In the genomic region with DNA sequence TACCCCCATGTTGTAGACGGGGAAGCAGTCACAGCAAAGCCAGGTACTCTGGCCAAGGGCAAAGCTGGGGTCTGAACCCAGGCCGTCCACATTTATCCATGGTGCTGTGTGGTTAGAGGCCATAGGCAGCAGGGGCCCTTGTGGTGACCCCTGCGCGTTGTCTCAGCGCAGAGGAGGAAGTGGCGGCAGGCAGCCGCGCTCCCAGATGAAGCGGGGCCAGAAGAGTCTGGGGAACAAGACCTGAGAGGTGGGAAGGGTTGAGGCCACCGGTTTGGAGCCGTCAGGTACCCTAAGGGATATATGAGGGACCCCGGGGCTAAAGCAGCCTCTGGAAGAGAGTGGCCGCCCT, we compare ENCODE assay signal across 8 cellular contexts. TPM values are rescaled to one million over a fixed set of nuclear protein-coding genes. Genes with fewer than 3 reads are reported as not detected.
A peak's percentile ranks its signal among the peaks of the same experiment; 100 is the strongest.
DNase-seq lines count a peak whose midpoint lies in the region; ATAC-seq and TF ChIP-seq lines count a peak whose summit lies in the region.

No MANE protein-coding gene starts in this region.

- peak; percentile 56 for ATAC-seq in HG02678 (IDR thresholded peaks at IDR 0.05; ENCODE audit: unreplicated experiment)

- no peaks in the 10 kb centered on the region for H3K27me3 ChIP-seq in adrenal gland

- no peak for TF ChIP-seq CTCF in adrenal gland (IDR thresholded peaks at IDR 0.05)

- H3K36me3 ChIP-seq in adrenal gland (replicated peaks in 1 of 2): no peaks in the 10 kb centered on the region

- H3K4me3 ChIP-seq in adrenal gland (peak overlapping the region in 3 of 4 donors; percentile 63 to 88 (median 77)), iPS-18c (ENCODE audit: insufficient read depth, low read depth, low read length) (peak overlapping the region; percentile 85)

- peak; percentile 15 for DNase-seq in activated CD4-positive, alpha-beta T cell treated with anti-CD3 and anti-CD28 coated beads for 48 hours
- no peak for DNase-seq in activated CD4-positive, alpha-beta T cell treated with anti-CD3 and anti-CD28 coated beads, Interleukin-2, amount 50 U/mL, for 4 hours
- DNase-seq in NCI-H510A (lab: John Stamatoyannopoulos, UW): peak; percentile 25
- DNase-seq in adrenal gland: peak in 2 of 7 donors; percentile 16 to 18
- DNase-seq in stimulated activated CD8-positive, alpha-beta memory T cell treated with anti-CD3 and anti-CD28 coated beads, Interleukin-4, amount 100 ng/mL, for 48 hours: peak; percentile 33
- DNase-seq in NCI-H187 treated with DMSO at 0.1 percent for 48 hours (lab: John Stamatoyannopoulos, UW): no peak

- 22 to 37% (median 31%) methylated on average over 3 to 13 of the region's 13 CpGs for WGBS in adrenal gland, 4 donors

- no peaks in the 10 kb centered on the region for H3K9me3 ChIP-seq in adrenal gland (replicated peaks in 1 of 3)
- no peaks in the 10 kb centered on the region for H3K9me3 ChIP-seq in iPS-18c (ENCODE audit: control insufficient read depth, insufficient read depth, low read length)

- no peak overlapping the region for H3K27ac ChIP-seq in adrenal gland

- H3K4me1 ChIP-seq in adrenal gland (replicated peaks in 1 of 2): peaks cover 3 to 7% of the 10 kb centered on the region in 2 donors

- intact Hi-C loops in adrenal gland (cut with DNase I): no loop called here

- TF ChIP-seq POLR2A in adrenal gland (IDR thresholded peaks at IDR 0.05): no peak

RNA-seq across cellular contexts. Expression of gene ZNF396, which starts 0.8 kb away (rescaled TPM):
- 1 to 10 TPM in 7 of 8 donors, under 1 TPM in 1; 0.61 to 9.9 (median 4.5) TPM for total RNA-seq in adrenal gland
- polyA plus RNA-seq in adrenal gland: 1 to 10 TPM; 2.5 to 3.8 (median 3.3) TPM

RNA-seq across cellular contexts. Expression of gene ZNF24, which starts 32.1 kb away (rescaled TPM):
- 10 to 100 TPM; 25.6 to 75.6 (median 49.0) TPM for total RNA-seq in adrenal gland
- 10 to 100 TPM; 16.3 to 46.2 (median 28.1) TPM for polyA plus RNA-seq in adrenal gland

Comparison
In these comparisons a context has a peak if more than half of its experiments do, and no peak if none do; other contexts are left out.
1. DNase-seq: peak in activated CD4-positive, alpha-beta T cell treated with anti-CD3 and anti-CD28 coated beads for 48 hours (single experiment), NCI-H510A (single experiment) and stimulated activated CD8-positive, alpha-beta memory T cell treated with anti-CD3 and anti-CD28 coated beads, Interleukin-4, amount 100 ng/mL, for 48 hours (single experiment); none in activated CD4-positive, alpha-beta T cell treated with anti-CD3 and anti-CD28 coated beads, Interleukin-2, amount 50 U/mL, for 4 hours (0 of 2) and NCI-H187 treated with DMSO at 0.1 percent for 48 hours (single experiment).